Comparison of ENCODE assay signal across 22 cellular contexts in genomic region chr4:98865059-98865458, GRCh38.
"Had no signal": no experiment of that assay in that cellular context is flagged by ENCODE, and none has a peak within 500 bp of the region (broad histone marks: within the 10 kb centered on the region; RNA-seq: fewer than 3 reads in every experiment).

No MANE protein-coding gene starts in this region.

- FAIRE-seq: HepG2 had no signal

- H3K4me2 ChIP-seq: KMS-11 had no signal

- DNase-seq: IMR-90, Kasumi-1, MM.1S, NCI-H1092 treated with DMSO at 0.1 percent for 48 hours, NCI-H1436, NCI-H187, NCI-H2029, NCI-H2081 treated with DMSO at 0.1 percent for 48 hours, NCI-H2171, NCI-H226, NCI-H446, NCI-H510A, NCI-H524 treated with DMSO at 0.1 percent for 48 hours, NCI-H69, NCI-H774, SHP77, SJCRH30 had no signal

- ATAC-seq: HepG2, Panc1, SK-N-SH treated with all-trans-retinoic acid at 6 μM for 48 hours had no signal

- H3K27ac ChIP-seq: KMS-11, RWPE1, SJCRH30 had no signal

- H3K4me3 ChIP-seq: SJCRH30 had no signal

- H3K9ac ChIP-seq: KMS-11 had no signal

- H3K9me3 ChIP-seq: SJCRH30 had no signal

- H3K4me1 ChIP-seq: SJCRH30 had no signal

- H3K36me3 ChIP-seq: SJCRH30 had no signal

- H3K27me3 ChIP-seq: SJCRH30 had no signal
